ENCODE assay signal across 27 cellular contexts in genomic region chr2:103484906-103485305, GRCh38.
"Had no signal": no experiment of that assay in that cellular context is flagged by ENCODE, and none has a peak within 500 bp of the region (broad histone marks: within the 10 kb centered on the region; RNA-seq: fewer than 3 reads in every experiment).

No MANE protein-coding gene starts in this region.

- H3K27me3 Mint-ChIP-seq: activated B cell treated with CpG ODN at 0.5 μM for 24 hours; activated naive CD4-positive, alpha-beta T cell treated with anti-CD3 and anti-CD28 coated beads, Interleukin-2, amount 50 U/mL, for 24 hours; T-helper 17 cell had no signal

- H3K4me3 Mint-ChIP-seq: activated B cell treated with CpG ODN at 0.5 μM for 24 hours; activated CD8-positive, alpha-beta T cell treated with anti-CD3 and anti-CD28 coated beads, Interleukin-2, amount 10 ng/mL, durations not matched to agents 7 days and 5 days; activated naive CD4-positive, alpha-beta T cell treated with anti-CD3 and anti-CD28 coated beads, Interleukin-2, amount 50 U/mL, for 24 hours; activated T-helper 1 cell treated with anti-CD3 and anti-CD28 coated beads, Interleukin-12 subunit alpha, Interleukin-12 subunit beta, Interleukin-2, Interleukin-4 antibody, amounts not matched to agents 30 ng/mL and 10 ng/mL and 1 ng/mL, durations not matched to agents 14 hours and 24 hours and 36 hours; T-helper 17 cell had no signal

- FAIRE-seq: bronchial epithelial cell, K562 had no signal

- H3K27ac Mint-ChIP-seq: activated B cell treated with CpG ODN at 0.5 μM for 24 hours; activated CD8-positive, alpha-beta T cell treated with anti-CD3 and anti-CD28 coated beads, Interleukin-2, amount 10 ng/mL, durations not matched to agents 7 days and 5 days; activated naive CD4-positive, alpha-beta T cell treated with anti-CD3 and anti-CD28 coated beads, Interleukin-2, amount 50 U/mL, for 24 hours; activated T-helper 1 cell treated with anti-CD3 and anti-CD28 coated beads, Interleukin-12 subunit alpha, Interleukin-12 subunit beta, Interleukin-2, Interleukin-4 antibody, amounts not matched to agents 30 ng/mL and 10 ng/mL and 1 ng/mL, durations not matched to agents 14 hours and 24 hours and 36 hours; T-helper 17 cell had no signal

- H3K27ac ChIP-seq: body of pancreas had no signal

- H3K4me1 Mint-ChIP-seq: activated B cell treated with CpG ODN at 0.5 μM for 24 hours; activated naive CD4-positive, alpha-beta T cell treated with anti-CD3 and anti-CD28 coated beads, Interleukin-2, amount 50 U/mL, for 24 hours; T-helper 17 cell had no signal

- ATAC-seq: activated CD8-positive, alpha-beta T cell treated with anti-CD3 and anti-CD28 coated beads, Interleukin-2, amount 10 ng/mL, durations not matched to agents 7 days and 5 days; body of pancreas; K562; T-helper 17 cell had no signal

- H3K4me3 ChIP-seq: body of pancreas, K562 had no signal

- DNase-seq: activated B cell treated with CpG ODN at 0.5 μM for 24 hours; activated CD8-positive, alpha-beta memory T cell treated with anti-CD3 and anti-CD28 coated beads, Interleukin-2, amount 50 U/mL, for 48 hours; activated CD8-positive, alpha-beta T cell treated with anti-CD3 and anti-CD28 coated beads, Interleukin-2, amount 10 ng/mL, durations not matched to agents 7 days and 5 days; activated effector memory CD4-positive, alpha-beta T cell treated with Interleukin-2 at 50 U/mL for 16 hours; activated naive CD4-positive, alpha-beta T cell; activated T-cell treated with anti-CD3 and anti-CD28 coated beads, Interleukin-2, amount 50 U/mL, for 1 hour; aorta; body of pancreas; central memory CD4-positive, alpha-beta T cell; Karpas-422; MM.1S; NCI-H1105 treated with DMSO at 0.1 percent for 48 hours; NCI-H1436 treated with DMSO at 0.1 percent for 48 hours; NCI-H187; NCI-H2081; NCI-H2171; NCI-H2227 treated with DMSO at 0.1 percent for 48 hours; NCI-H446 treated with DMSO at 0.1 percent for 48 hours; NCI-H526; NCI-H774; SIG-M5; T-helper 17 cell; T-helper 9 cell had no signal

- H3K36me3 Mint-ChIP-seq: activated naive CD4-positive, alpha-beta T cell treated with anti-CD3 and anti-CD28 coated beads, Interleukin-2, amount 50 U/mL, for 24 hours had no signal

- H3K9me3 ChIP-seq: body of pancreas had no signal

- H3K4me1 ChIP-seq: body of pancreas had no signal

- H3K27me3 ChIP-seq: body of pancreas had no signal
